Comparison of ENCODE assay signal across 22 cellular contexts in the genomic region with DNA sequence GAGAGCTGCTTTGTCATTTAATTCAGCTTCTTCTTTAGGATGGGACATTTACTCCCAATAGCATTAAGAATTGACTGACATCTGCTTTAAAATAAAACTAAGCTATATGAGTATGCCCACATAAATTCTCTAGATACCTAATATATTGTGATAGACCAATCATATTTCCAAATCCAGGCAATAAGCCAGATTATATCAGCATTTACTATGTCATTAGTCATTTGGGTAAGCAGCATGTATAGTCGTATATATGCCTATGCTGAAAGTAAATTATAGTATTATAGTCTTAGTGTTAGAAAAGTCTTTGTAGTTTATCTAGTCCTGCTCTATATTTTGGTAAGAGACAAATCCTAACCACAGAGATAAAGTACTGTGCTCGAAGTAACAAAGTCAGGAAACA.
"Had no signal": no experiment of that assay in that cellular context is flagged by ENCODE, and none has a peak within 500 bp of the region (broad histone marks: within the 10 kb centered on the region; RNA-seq: fewer than 3 reads in every experiment).

No MANE protein-coding gene starts in this region.

- H3K36me3 ChIP-seq: left ventricle myocardium inferior, ovary, right atrium auricular region, right lobe of liver, stomach, thoracic aorta, tibial artery, upper lobe of right lung had no signal

- H3K27ac ChIP-seq: left ventricle myocardium inferior, ovary, right atrium auricular region, right lobe of liver, stomach, thoracic aorta, tibial artery, upper lobe of right lung had no signal

- H3K4me3 ChIP-seq: left ventricle myocardium inferior, lung, mucosa of descending colon, ovary, right atrium auricular region, right lobe of liver, stomach, thoracic aorta, tibial artery, upper lobe of right lung had no signal

- H3K27me3 ChIP-seq: ovary, right atrium auricular region, right lobe of liver, stomach, tibial artery, upper lobe of right lung had no signal

- DNase-seq: islet precursor cell; left ventricle myocardium inferior; midbrain; mucosa of descending colon; naive thymus-derived CD4-positive, alpha-beta T cell; ovary; right lobe of liver; stimulated activated CD4-positive, alpha-beta T cell treated with anti-CD3 and anti-CD28 coated beads, Interleukin-12 subunit alpha, Interleukin-12 subunit beta, amount 100 ng/mL, for 4 hours; stimulated activated CD4-positive, alpha-beta T cell treated with anti-CD3 and anti-CD28 coated beads, Interleukin-15, amount 100 ng/mL, for 24 hours; stimulated activated CD4-positive, alpha-beta T cell treated with anti-CD3 and anti-CD28 coated beads, Interleukin-2, amount 100 ng/mL, for 24 hours; stimulated activated CD4-positive, alpha-beta T cell treated with anti-CD3 and anti-CD28 coated beads, Interleukin-4, amount 100 ng/mL, for 1 hour; stimulated activated naive B cell treated with anti-CD40 and anti-IgM and Interleukin-4, amounts not matched to agents 10 μg/mL and 1 μg/mL and 100 μg/mL, for 72 hours; stimulated activated naive CD8-positive, alpha-beta T cell treated with anti-CD3 and anti-CD28 coated beads, Interleukin-15, Interleukin-2, amounts not matched to agents 100 U/mL and 50 U/mL, for 24 hours; stomach; tibial artery; trophoblast cell; upper lobe of right lung had no signal

- FAIRE-seq: urothelium cell line had no signal

- H3K4me1 ChIP-seq: left ventricle myocardium inferior, right atrium auricular region, right lobe of liver, stomach, tibial artery, upper lobe of right lung had no signal

- ATAC-seq: mucosa of descending colon; naive thymus-derived CD4-positive, alpha-beta T cell; natural killer cell treated with Interleukin-12 subunit alpha and Interleukin-12 subunit beta and Interleukin-15 and Interleukin-18, amount 100 ng/mL, for 72 hours; right lobe of liver; stimulated activated naive B cell treated with anti-CD40 and anti-IgM and Interleukin-4, amounts not matched to agents 10 μg/mL and 1 μg/mL and 100 μg/mL, for 72 hours; stimulated activated naive CD8-positive, alpha-beta T cell treated with anti-CD3 and anti-CD28 coated beads, Interleukin-15, Interleukin-2, amounts not matched to agents 100 U/mL and 50 U/mL, for 24 hours; upper lobe of right lung had no signal

- H3K9me3 ChIP-seq: mucosa of descending colon, ovary, right atrium auricular region, right lobe of liver, thoracic aorta, tibial artery, upper lobe of right lung had no signal
